10 cellular contexts compared by ENCODE assay signal in genomic region chr10:112383325-112383724, GRCh38. TPM values are rescaled to one million over a fixed set of nuclear protein-coding genes. Genes with fewer than 3 reads are reported as not detected.
DNase-seq lines count a peak whose midpoint lies in the region; ATAC-seq and TF ChIP-seq lines count a peak whose summit lies in the region.
"Had no signal": no experiment of that assay in that cellular context is flagged by ENCODE, and none has a peak within 500 bp of the region (broad histone marks: within the 10 kb centered on the region; RNA-seq: fewer than 3 reads in every experiment).

No MANE protein-coding gene starts in this region.

- H3K27ac ChIP-seq in coronary artery: no peak overlapping the region
- H3K27ac ChIP-seq in psoas muscle: no peak overlapping the region
- H3K27ac ChIP-seq: heart left ventricle had no signal

- DNase-seq in Caco-2 (peak; percentile 86 to 91), HuH-7 (ENCODE audit: low spot score) (peak; percentile 43), coronary artery (ENCODE audit: low spot score) (peak; percentile 71), non-pigmented ciliary epithelial cell (ENCODE audit: low read depth) (peak; percentile 38), NOMO-1 treated with dmso at 0.1 percent for 144 hours (lab: John Stamatoyannopoulos, UW; ENCODE audit: unreplicated experiment) (no peak), NCI-H1105 treated with DMSO at 0.1 percent for 48 hours (lab: John Stamatoyannopoulos, UW) (no peak), BE2C (no peak), psoas muscle (no peak)
- DNase-seq: GDM1, heart left ventricle had no signal

- POLR2A ChIA-PET in Caco-2 (lab: Charles Lee): interaction anchor here (1.0 kb wide), 1 partner anchor 8 kb away, joined by 12 read pairs; the partner anchor contains the start of gene ACSL5

- no peaks in the 10 kb centered on the region for H3K9me3 Mint-ChIP-seq in Caco-2 (ENCODE audit: unreplicated experiment)

- no peaks in the 10 kb centered on the region for H3K27me3 ChIP-seq in Caco-2 (replicated peaks; ENCODE audit: control insufficient read depth, insufficient read depth, low read length)
- H3K27me3 ChIP-seq in BE2C: peaks cover 2% of the 10 kb centered on the region; the same call in 1 of the 2 replicates
- no peaks in the 10 kb centered on the region for H3K27me3 ChIP-seq in psoas muscle (ENCODE audit: insufficient read depth in 3 of 3, low read length in 2 of 3)
- H3K27me3 ChIP-seq: heart left ventricle had no signal

- H3K9me3 ChIP-seq in Caco-2: no peaks in the 10 kb centered on the region
- no peaks in the 10 kb centered on the region for H3K9me3 ChIP-seq in BE2C
- no peaks in the 10 kb centered on the region for H3K9me3 ChIP-seq in psoas muscle
- H3K9me3 ChIP-seq: heart left ventricle had no signal

- ATAC-seq in psoas muscle: no peak

- peaks cover 26% of the 10 kb centered on the region for H3K36me3 Mint-ChIP-seq in Caco-2 (ENCODE audit: insufficient read depth, unreplicated experiment)

- 50 to 60% (median 58%) methylated on average over 3 of the region's 3 CpGs for WGBS in psoas muscle, 3 donors

- H3K4me1 ChIP-seq in Caco-2 (peaks cover 88% of the 10 kb centered on the region), BE2C (no peaks in the 10 kb centered on the region), psoas muscle (no peaks in the 10 kb centered on the region)

- peaks cover 53% of the 10 kb centered on the region for H3K4me1 Mint-ChIP-seq in Caco-2 (ENCODE audit: low read depth, unreplicated experiment)

- TF ChIP-seq CTCF in Caco-2 (IDR thresholded peaks at IDR 0.05; ENCODE audit: insufficient read depth in 1 of 2, low read depth in 1 of 2, low read length in 1 of 2, severe bottlenecking in 1 of 2, unreplicated experiment in 1 of 2) (no peak), coronary artery (IDR thresholded peaks at IDR 0.05) (no peak), BE2C (IDR thresholded peaks at IDR 0.05; ENCODE audit: low read depth, low read length) (no peak), psoas muscle (IDR thresholded peaks at IDR 0.05) (no peak)

- H3K36me3 ChIP-seq in Caco-2 (ENCODE audit: control insufficient read depth, insufficient read depth, low read length) (no peaks in the 10 kb centered on the region), BE2C (no peaks in the 10 kb centered on the region), psoas muscle (ENCODE audit: insufficient read depth in 1 of 2, low read depth in 1 of 2) (no peaks in the 10 kb centered on the region)
- H3K36me3 ChIP-seq: heart left ventricle had no signal

- H3K27ac Mint-ChIP-seq in Caco-2 (ENCODE audit: unreplicated experiment): peak overlapping the region; percentile 90

- CTCF ChIA-PET in Caco-2 (lab: Charles Lee): interaction anchor here (0.6 to 2.2 kb wide), 7 partner anchors 8 to 246 kb away, joined by 3 to 10 read pairs (median 3); partner anchors contain the start of gene ACSL5

- H3K4me3 ChIP-seq in Caco-2 (ENCODE audit: low read depth, low read length): no peak overlapping the region
- H3K4me3 ChIP-seq in coronary artery: no peak overlapping the region
- H3K4me3 ChIP-seq in BE2C (ENCODE audit: low read depth, low read length): no peak overlapping the region
- no peak overlapping the region for H3K4me3 ChIP-seq in psoas muscle
- H3K4me3 ChIP-seq: heart left ventricle had no signal

- BruUV-seq in Caco-2 (replicated peaks; lab: Mats Ljungman, UMichigan): no TSS peak

- H3K4me3 Mint-ChIP-seq in Caco-2 (ENCODE audit: unreplicated experiment): peak overlapping the region; percentile 63

- H3K27me3 Mint-ChIP-seq in Caco-2 (ENCODE audit: insufficient read depth, unreplicated experiment): no peaks in the 10 kb centered on the region

- intact Hi-C loops in Caco-2 (cut with micrococcal nuclease; ENCODE audit: unreplicated experiment) (loop anchor here (1.0 to 2.0 kb wide), 5 partner anchors 9 to 123 kb away; partner anchors contain the start of gene ACSL5), psoas muscle (cut with DNase I) (no loop called here)

RNA-seq across cellular contexts. Expression of gene ACSL5, which starts 9.4 kb away (rescaled TPM):
- total RNA-seq in Caco-2 (2022) (46.6 and 47.9 TPM in 2 replicates), psoas muscle (1 to 10 TPM; 2.2 to 4.5 (median 3.7) TPM)
- 0.40 TPM for polyA plus RNA-seq in BE2C (2012; ENCODE audit: insufficient read depth, insufficient read length, low read depth)
- 1 to 10 TPM; 2.2 to 3.4 (median 2.6) TPM for polyA plus RNA-seq in psoas muscle

Comparison
In these comparisons a context has a peak if more than half of its experiments do, and no peak if none do; other contexts are left out.
1. DNase-seq: peak in Caco-2 (2 of 2), HuH-7 (single experiment), coronary artery (single experiment) and non-pigmented ciliary epithelial cell (single experiment); none in NOMO-1 treated with dmso at 0.1 percent for 144 hours (single experiment), NCI-H1105 treated with DMSO at 0.1 percent for 48 hours (single experiment), BE2C (single experiment) and psoas muscle (0 of 2).